ENCODE assay signal across 13 cellular contexts in genomic region chr7:83072576-83073517, GRCh38.
A peak's percentile ranks its signal among the peaks of the same experiment; 100 is the strongest.
DNase-seq lines count a peak whose midpoint lies in the region; ATAC-seq and TF ChIP-seq lines count a peak whose summit lies in the region.
"Had no signal": no experiment of that assay in that cellular context is flagged by ENCODE, and none has a peak within 500 bp of the region (broad histone marks: within the 10 kb centered on the region; RNA-seq: fewer than 3 reads in every experiment).

No MANE protein-coding gene starts in this region.

- H3K27me3 Mint-ChIP-seq in neural crest cell (ENCODE audit: low read depth) = no peaks in the 10 kb centered on the region
- H3K27me3 Mint-ChIP-seq in activated T-helper 17 cell treated with anti-CD3 and anti-CD28 coated beads, Interleukin-2, amount 50 U/mL, for 72 hours = no peaks in the 10 kb centered on the region
- H3K27me3 Mint-ChIP-seq: activated CD4-positive, alpha-beta T cell treated with anti-CD3 and anti-CD28 coated beads for 36 hours; activated T-cell treated with anti-CD3 and anti-CD28 coated beads, Interleukin-2, amount 50 U/mL, for 24 hours; T-cell had no signal

- no peaks in the 10 kb centered on the region for H3K9me3 Mint-ChIP-seq in neural crest cell
- peaks cover 9% of the 10 kb centered on the region for H3K9me3 Mint-ChIP-seq in activated T-helper 17 cell treated with anti-CD3 and anti-CD28 coated beads, Interleukin-2, amount 50 U/mL, for 72 hours

- in situ Hi-C loops in astrocyte of the spinal cord (cut with HindIII; ENCODE audit: low sequenced_read_pairs) = no loop called here

- H3K4me1 Mint-ChIP-seq in neural crest cell = peaks cover 4% of the 10 kb centered on the region
- no peaks in the 10 kb centered on the region for H3K4me1 Mint-ChIP-seq in activated T-helper 17 cell treated with anti-CD3 and anti-CD28 coated beads, Interleukin-2, amount 50 U/mL, for 72 hours
- H3K4me1 Mint-ChIP-seq: activated CD4-positive, alpha-beta T cell treated with anti-CD3 and anti-CD28 coated beads for 36 hours; T-cell had no signal

- DNase-seq in NCI-H1417 (lab: John Stamatoyannopoulos, UW) = peak in 2 of 3 experiments; percentile 34 to 71
- DNase-seq in NCI-H1417 treated with DMSO at 0.1 percent for 48 hours (lab: John Stamatoyannopoulos, UW) = no peak
- DNase-seq in astrocyte of the spinal cord (ENCODE audit: low read depth, low spot score) = no peak
- no peak for DNase-seq in neural crest cell (ENCODE audit: low read depth, low spot score)
- DNase-seq: activated CD4-positive, alpha-beta T cell treated with anti-CD3 and anti-CD28 coated beads for 36 hours; activated T-cell treated with anti-CD3 and anti-CD28 coated beads, Interleukin-2, amount 50 U/mL, for 24 hours; IMR-90; T-cell; transverse colon had no signal

- TF ChIP-seq CTCF in LNCAP (IDR thresholded peaks at IDR 0.05) (peak; percentile 69), astrocyte of the spinal cord (IDR thresholded peaks at IDR 0.05; ENCODE audit: low read depth, low read length) (peak; percentile 41), neural crest cell (conservative IDR thresholded peaks at IDR 0.05) (peak; percentile 54), gastroesophageal sphincter (IDR thresholded peaks at IDR 0.05) (no peak)

- no peak overlapping the region for H3K4me3 ChIP-seq in astrocyte of the spinal cord (ENCODE audit: low read depth, low read length)
- no peak overlapping the region for H3K4me3 ChIP-seq in gastroesophageal sphincter
- H3K4me3 ChIP-seq: transverse colon had no signal

- H3K27ac Mint-ChIP-seq in neural crest cell (ENCODE audit: unreplicated experiment) = no peak overlapping the region
- no peak overlapping the region for H3K27ac Mint-ChIP-seq in activated T-helper 17 cell treated with anti-CD3 and anti-CD28 coated beads, Interleukin-2, amount 50 U/mL, for 72 hours
- H3K27ac Mint-ChIP-seq: activated CD4-positive, alpha-beta T cell treated with anti-CD3 and anti-CD28 coated beads for 36 hours; activated T-cell treated with anti-CD3 and anti-CD28 coated beads, Interleukin-2, amount 50 U/mL, for 24 hours; T-cell had no signal

- no peaks in the 10 kb centered on the region for H3K27me3 ChIP-seq in gastroesophageal sphincter
- H3K27me3 ChIP-seq: transverse colon had no signal

- H3K4me3 Mint-ChIP-seq in neural crest cell = no peak overlapping the region
- H3K4me3 Mint-ChIP-seq in activated T-helper 17 cell treated with anti-CD3 and anti-CD28 coated beads, Interleukin-2, amount 50 U/mL, for 72 hours = no peak overlapping the region
- H3K4me3 Mint-ChIP-seq: activated CD4-positive, alpha-beta T cell treated with anti-CD3 and anti-CD28 coated beads for 36 hours; activated T-cell treated with anti-CD3 and anti-CD28 coated beads, Interleukin-2, amount 50 U/mL, for 24 hours; T-cell had no signal

- H3K4me1 ChIP-seq in gastroesophageal sphincter = no peaks in the 10 kb centered on the region
- H3K4me1 ChIP-seq: transverse colon had no signal

- no peaks in the 10 kb centered on the region for H3K9me3 ChIP-seq in gastroesophageal sphincter
- H3K9me3 ChIP-seq: transverse colon had no signal

- no peak for TF ChIP-seq POLR2A in gastroesophageal sphincter (IDR thresholded peaks at IDR 0.05)

- no peaks in the 10 kb centered on the region for H3K36me3 Mint-ChIP-seq in neural crest cell (ENCODE audit: low read depth)
- no peaks in the 10 kb centered on the region for H3K36me3 Mint-ChIP-seq in activated T-helper 17 cell treated with anti-CD3 and anti-CD28 coated beads, Interleukin-2, amount 50 U/mL, for 72 hours (ENCODE audit: low read depth)
- H3K36me3 Mint-ChIP-seq: T-cell had no signal

- H3K27ac ChIP-seq in gastroesophageal sphincter = no peak overlapping the region
- H3K27ac ChIP-seq: transverse colon had no signal

- no peaks in the 10 kb centered on the region for H3K36me3 ChIP-seq in gastroesophageal sphincter
- H3K36me3 ChIP-seq: transverse colon had no signal

- TF ChIP-seq EP300 in gastroesophageal sphincter (IDR thresholded peaks at IDR 0.05) = no peak

- 67 to 86% methylated on average over 1 to 2 of the region's 2 CpGs for WGBS in gastroesophageal sphincter (ENCODE audit: low coverage in 1 of 2), 2 donors

- ATAC-seq in GM18520 (IDR thresholded peaks at IDR 0.05; ENCODE audit: unreplicated experiment) (no peak), gastroesophageal sphincter (no peak)
- no peak for ATAC-seq in activated T-helper 17 cell treated with anti-CD3 and anti-CD28 coated beads, Interleukin-2, amount 50 U/mL, for 72 hours (replicated peaks)
- ATAC-seq: activated CD4-positive, alpha-beta T cell treated with anti-CD3 and anti-CD28 coated beads for 36 hours; T-cell had no signal

Comparison
In these comparisons a context has a peak if more than half of its experiments do, and no peak if none do; other contexts are left out.
1. DNase-seq: peak in NCI-H1417 (2 of 3); none in NCI-H1417 treated with DMSO at 0.1 percent for 48 hours (single experiment), astrocyte of the spinal cord (single experiment) and neural crest cell (single experiment).
2. CTCF ChIP-seq: peak in LNCAP (single experiment), astrocyte of the spinal cord (single experiment) and neural crest cell (single experiment); none in gastroesophageal sphincter (0 of 4).